Comparison of ENCODE assay signal across 1 cellular context in the genomic region with DNA sequence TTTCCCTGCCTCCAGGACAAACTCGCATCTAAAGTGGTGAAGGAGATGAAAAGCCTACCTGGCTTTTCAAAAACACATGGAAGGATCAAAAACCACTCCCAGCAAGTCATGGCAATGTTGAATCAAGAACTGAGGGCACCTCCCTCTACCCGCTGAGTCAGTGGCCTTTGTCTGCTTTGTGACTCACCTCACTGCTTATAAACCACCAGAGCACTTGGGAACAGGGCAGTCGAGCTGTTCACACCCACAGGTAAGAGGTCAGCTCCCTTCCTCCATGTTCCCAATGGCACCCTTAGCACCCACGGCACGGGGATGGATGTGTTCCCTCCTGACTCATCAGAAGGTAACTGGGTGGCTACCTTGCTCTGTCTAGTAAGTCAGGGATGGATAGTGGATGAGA.
TF ChIP-seq lines count a peak whose summit lies in the region.

No MANE protein-coding gene starts in this region.

TF ChIP-seq in IMR-90, 13 proteins besides CTCF, POLR2A, EP300 and RAD21 (continued from another document):
- TF ChIP-seq, protein P1, sequence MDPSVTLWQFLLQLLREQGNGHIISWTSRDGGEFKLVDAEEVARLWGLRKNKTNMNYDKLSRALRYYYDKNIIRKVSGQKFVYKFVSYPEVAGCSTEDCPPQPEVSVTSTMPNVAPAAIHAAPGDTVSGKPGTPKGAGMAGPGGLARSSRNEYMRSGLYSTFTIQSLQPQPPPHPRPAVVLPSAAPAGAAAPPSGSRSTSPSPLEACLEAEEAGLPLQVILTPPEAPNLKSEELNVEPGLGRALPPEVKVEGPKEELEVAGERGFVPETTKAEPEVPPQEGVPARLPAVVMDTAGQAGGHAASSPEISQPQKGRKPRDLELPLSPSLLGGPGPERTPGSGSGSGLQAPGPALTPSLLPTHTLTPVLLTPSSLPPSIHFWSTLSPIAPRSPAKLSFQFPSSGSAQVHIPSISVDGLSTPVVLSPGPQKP (IDR thresholded peaks at IDR 0.05; ENCODE audit: borderline replicate concordance, low read depth, low read length): no peak
- TF ChIP-seq RCOR1 (IDR thresholded peaks at IDR 0.05; ENCODE audit: insufficient replicate concordance, low read length): no peak
- TF ChIP-seq CEBPB (IDR thresholded peaks at IDR 0.05; ENCODE audit: low read depth, low read length): no peak
- no peak for TF ChIP-seq CHD1 (IDR thresholded peaks at IDR 0.05; ENCODE audit: low read depth, low read length)
- peak; percentile 75 for TF ChIP-seq FOS (IDR thresholded peaks at IDR 0.05; ENCODE audit: low read depth, low read length)
- no peak for TF ChIP-seq SMC3 (IDR thresholded peaks at IDR 0.05; ENCODE audit: low read depth, low read length)
- peak; percentile 56 for TF ChIP-seq BHLHE40 (IDR thresholded peaks at IDR 0.05; ENCODE audit: low read depth, low read length)
